Comparison of ENCODE assay signal across 8 cellular contexts in genomic region chr9:137127301-137128157, GRCh38. TPM values are rescaled to one million over a fixed set of nuclear protein-coding genes. Genes with fewer than 3 reads are reported as not detected.
A peak's percentile ranks its signal among the peaks of the same experiment; 100 is the strongest.
DNase-seq lines count a peak whose midpoint lies in the region; ATAC-seq and TF ChIP-seq lines count a peak whose summit lies in the region.

No MANE protein-coding gene starts in this region.

- peaks cover 24% of the 10 kb centered on the region for H3K4me1 Mint-ChIP-seq in activated CD4-positive, alpha-beta T cell treated with anti-CD3 and anti-CD28 coated beads for 36 hours
- H3K4me1 Mint-ChIP-seq in T-helper 17 cell: peaks cover 20% of the 10 kb centered on the region

- peak; percentile 56 for DNase-seq in activated CD4-positive, alpha-beta T cell treated with anti-CD3 and anti-CD28 coated beads for 36 hours
- DNase-seq in activated CD4-positive, alpha-beta T cell treated with anti-CD3 and anti-CD28 coated beads for 1 hour: no peak
- DNase-seq in T-helper 17 cell (no peak), esophagus muscularis mucosa (ENCODE audit: extremely low spot score) (no peak), spleen (no peak), occipital lobe (lab: John Stamatoyannopoulos, UW) (no peak)

- intact Hi-C loops in activated CD4-positive, alpha-beta T cell treated with anti-CD3 and anti-CD28 coated beads for 36 hours (cut with DNase I, micrococcal nuclease): loop anchor here (2.0 to 5.0 kb wide), 4 partner anchors 40 to 295 kb away; partner anchors contain the start of genes ANAPC2 (in 1 of the 2), EXD3 (in 1 of the 2), MAN1B1 (in 1 of the 2) and NOXA1 (in 1 of the 2)
- intact Hi-C loops in esophagus muscularis mucosa (cut with DNase I) (no loop called here), spleen (cut with DNase I; ENCODE audit: low total_unique reads) (no loop called here)

- 61% methylated on average over 24 of the region's 24 CpGs for WGBS in esophagus muscularis mucosa
- WGBS in spleen, 5 donors: 4 to 10% (median 10%) methylated on average over 23 to 24 of the region's 24 CpGs

- no peaks in the 10 kb centered on the region for H3K9me3 ChIP-seq in T-helper 17 cell (ENCODE audit: control insufficient read depth, low read length, poor library complexity, severe bottlenecking)
- peaks cover 0 to 14% (median 6%) of the 10 kb centered on the region in 4 donors for H3K9me3 ChIP-seq in esophagus muscularis mucosa
- H3K9me3 ChIP-seq in spleen: peaks cover 0 to 7% (median 0%) of the 10 kb centered on the region in 8 donors

- H3K36me3 ChIP-seq in esophagus muscularis mucosa (no peaks in the 10 kb centered on the region), spleen (no peaks in the 10 kb centered on the region)

- peak overlapping the region in 2 of 4 donors; percentile 29 to 30 for H3K27ac ChIP-seq in esophagus muscularis mucosa (replicated peaks in 1 of 4)
- H3K27ac ChIP-seq in spleen: peak overlapping the region; percentile 42 to 85 (median 74)

- H3K27ac Mint-ChIP-seq in activated CD4-positive, alpha-beta T cell treated with anti-CD3 and anti-CD28 coated beads for 36 hours: peak overlapping the region; percentile 96
- peak overlapping the region; percentile 95 for H3K27ac Mint-ChIP-seq in T-helper 17 cell

- no peak for TF ChIP-seq CTCF in esophagus muscularis mucosa (IDR thresholded peaks at IDR 0.05)
- no peak for TF ChIP-seq CTCF in spleen (IDR thresholded peaks at IDR 0.05 in 8 of 11, conservative IDR thresholded peaks at IDR 0.05 in 3 of 11)

- no peaks in the 10 kb centered on the region for H3K27me3 Mint-ChIP-seq in activated CD4-positive, alpha-beta T cell treated with anti-CD3 and anti-CD28 coated beads for 36 hours
- peaks cover 1% of the 10 kb centered on the region for H3K27me3 Mint-ChIP-seq in T-helper 17 cell

- CTCF ChIA-PET in activated CD4-positive, alpha-beta T cell treated with anti-CD3 and anti-CD28 coated beads for 36 hours (lab: Charles Lee): interaction anchor here (0.7 to 2.0 kb wide), 8 partner anchors 32 to 109 kb away, joined by 3 to 13 read pairs (median 4); partner anchors contain the start of genes MAN1B1 and RNF224

- POLR2A ChIA-PET in activated CD4-positive, alpha-beta T cell treated with anti-CD3 and anti-CD28 coated beads for 36 hours (lab: Charles Lee): interaction anchor here (0.8 kb wide), 2 partner anchors 32 to 109 kb away, joined by 3 read pairs; no protein-coding TSS in a partner anchor

- H3K4me3 ChIP-seq in esophagus muscularis mucosa (peak overlapping the region in 3 of 4 donors; percentile 19 to 43 (median 30)), spleen (peak overlapping the region in 7 of 8 donors; percentile 13 to 89 (median 31))

- H3K4me3 Mint-ChIP-seq in activated CD4-positive, alpha-beta T cell treated with anti-CD3 and anti-CD28 coated beads for 36 hours: peak overlapping the region; percentile 89
- peak overlapping the region; percentile 89 for H3K4me3 Mint-ChIP-seq in T-helper 17 cell

- H3K4me1 ChIP-seq in esophagus muscularis mucosa: peaks cover 17 to 38% (median 32%) of the 10 kb centered on the region in 4 donors
- H3K4me1 ChIP-seq in spleen: peaks cover 28 to 64% (median 42%) of the 10 kb centered on the region in 6 donors

- no peaks in the 10 kb centered on the region for H3K9me3 Mint-ChIP-seq in activated CD4-positive, alpha-beta T cell treated with anti-CD3 and anti-CD28 coated beads for 36 hours (ENCODE audit: low read depth)

- no peak for ATAC-seq in activated CD4-positive, alpha-beta T cell treated with anti-CD3 and anti-CD28 coated beads for 36 hours
- ATAC-seq in T-helper 17 cell (no peak), GM21360 (IDR thresholded peaks at IDR 0.05; ENCODE audit: unreplicated experiment) (no peak), GM18502 (IDR thresholded peaks at IDR 0.05; ENCODE audit: poor library complexity, unreplicated experiment) (no peak)

- TF ChIP-seq EP300 in esophagus muscularis mucosa (IDR thresholded peaks at IDR 0.05): no peak

- H3K27me3 ChIP-seq in esophagus muscularis mucosa (peaks cover 0 to 25% (median 3%) of the 10 kb centered on the region in 4 donors), spleen (replicated peaks in 1 of 7) (peaks cover 0 to 25% (median 4%) of the 10 kb centered on the region in 7 donors)

- TF ChIP-seq POLR2A in esophagus muscularis mucosa (IDR thresholded peaks at IDR 0.05; ENCODE audit: low read depth): no peak
- no peak for TF ChIP-seq POLR2A in spleen (IDR thresholded peaks at IDR 0.05)

- H3K36me3 Mint-ChIP-seq in activated CD4-positive, alpha-beta T cell treated with anti-CD3 and anti-CD28 coated beads for 36 hours (ENCODE audit: low read depth): peaks cover 11% of the 10 kb centered on the region
- H3K36me3 Mint-ChIP-seq in T-helper 17 cell (ENCODE audit: low read depth): no peaks in the 10 kb centered on the region

RNA-seq across cellular contexts. Expression of gene GRIN1, which starts 11.4 kb away (rescaled TPM):
- under 1 TPM in 1 of 2 experiments, not detected in 1; 0.14 TPM for total RNA-seq in activated CD4-positive, alpha-beta T cell treated with anti-CD3 and anti-CD28 coated beads for 36 hours
- total RNA-seq in T-helper 17 cell (not detected), esophagus muscularis mucosa (under 1 TPM in 3 of 4 donors, not detected in 1; 0.11 to 0.50 (median 0.19) TPM), spleen (under 1 TPM in 1 of 7 donors, not detected in 6; 0.70 TPM), occipital lobe (31.2 TPM)
- under 1 TPM; 0.03 to 0.07 (median 0.03) TPM for polyA plus RNA-seq in spleen

RNA-seq across cellular contexts. Expression of gene DPP7, which starts 13.0 kb away (rescaled TPM):
- 100 to 1,000 TPM; 188 to 204 TPM for total RNA-seq in activated CD4-positive, alpha-beta T cell treated with anti-CD3 and anti-CD28 coated beads for 36 hours
- 100 to 1,000 TPM; 270 to 311 TPM for total RNA-seq in T-helper 17 cell
- total RNA-seq in esophagus muscularis mucosa: 100 to 1,000 TPM in 2 of 4 donors, 10 to 100 TPM in 2; 90.1 to 121 (median 104) TPM
- total RNA-seq in spleen: 100 to 1,000 TPM; 105 to 250 (median 166) TPM
- polyA plus RNA-seq in spleen: 100 to 1,000 TPM; 342 to 536 (median 501) TPM
- total RNA-seq in occipital lobe: 17.6 TPM

RNA-seq across cellular contexts. Expression of gene MAN1B1, which starts 40.7 kb away (rescaled TPM):
- total RNA-seq in activated CD4-positive, alpha-beta T cell treated with anti-CD3 and anti-CD28 coated beads for 36 hours: 10 to 100 TPM; 21.6 to 26.7 TPM
- 10 to 100 TPM; 62.0 to 62.3 TPM for total RNA-seq in T-helper 17 cell
- 10 to 100 TPM; 22.4 to 36.6 (median 27.0) TPM for total RNA-seq in esophagus muscularis mucosa
- 10 to 100 TPM; 43.2 to 67.9 (median 51.7) TPM for total RNA-seq in spleen
- 100 to 1,000 TPM in 1 of 3 donors, 10 to 100 TPM in 2; 49.6 to 112 (median 90.0) TPM for polyA plus RNA-seq in spleen
- 38.5 TPM for total RNA-seq in occipital lobe

RNA-seq across cellular contexts. Expression of gene LRRC26, which starts 42.3 kb away (rescaled TPM):
- not detected for total RNA-seq in activated CD4-positive, alpha-beta T cell treated with anti-CD3 and anti-CD28 coated beads for 36 hours
- total RNA-seq in T-helper 17 cell: not detected
- not detected for total RNA-seq in esophagus muscularis mucosa
- total RNA-seq in spleen: under 1 TPM in 2 of 7 donors, not detected in 5; 0.28 to 0.60 TPM
- polyA plus RNA-seq in spleen: under 1 TPM in 1 of 3 donors, not detected in 2; 0.06 TPM
- 0.62 TPM for total RNA-seq in occipital lobe

RNA-seq across cellular contexts. Expression of gene TMEM210, which starts 44.3 kb away (rescaled TPM):
- total RNA-seq in activated CD4-positive, alpha-beta T cell treated with anti-CD3 and anti-CD28 coated beads for 36 hours: not detected
- total RNA-seq in T-helper 17 cell (not detected), esophagus muscularis mucosa (not detected), spleen (not detected), occipital lobe (not detected)
- not detected for polyA plus RNA-seq in spleen

Comparison
In these comparisons a context has a peak if more than half of its experiments do, and no peak if none do; other contexts are left out.
1. RNA of gene GRIN1, which starts 11.4 kb away (total RNA-seq): 31.2 TPM in occipital lobe (single experiment); 0.14 TPM in activated CD4-positive, alpha-beta T cell treated with anti-CD3 and anti-CD28 coated beads for 36 hours, 0.11 to 0.50 TPM in esophagus muscularis mucosa, not detected in T-helper 17 cell and 0.70 TPM in spleen; every median in the first group is over 10 times any median in the second.
2. intact Hi-C loops: an anchor here in activated CD4-positive, alpha-beta T cell treated with anti-CD3 and anti-CD28 coated beads for 36 hours (2.0 to 5.0 kb wide); none called in esophagus muscularis mucosa and spleen.